In the genomic region with DNA sequence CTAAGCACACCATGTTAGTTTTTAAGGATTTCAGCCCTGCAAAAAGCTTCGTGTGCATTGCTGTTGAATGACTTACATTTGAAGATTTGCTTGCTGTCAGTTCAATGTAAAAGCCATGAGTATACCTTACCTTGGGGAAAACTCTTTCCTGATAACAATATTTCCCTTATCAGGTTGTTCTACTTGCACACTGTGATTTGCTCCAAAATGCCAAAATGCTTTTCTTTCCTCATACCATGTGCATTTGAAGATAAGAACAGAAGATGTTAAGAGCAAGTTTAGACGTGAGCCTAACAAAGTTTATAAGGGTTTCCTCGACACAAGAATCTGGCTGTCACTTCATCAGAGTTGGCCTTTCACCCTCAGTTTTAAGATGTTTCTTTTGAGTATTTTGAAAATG, we compare ENCODE assay signal across 31 cellular contexts. TPM values are rescaled to one million over a fixed set of nuclear protein-coding genes. Genes with fewer than 3 reads are reported as not detected.
"Had no signal": no experiment of that assay in that cellular context is flagged by ENCODE, and none has a peak within 500 bp of the region (broad histone marks: within the 10 kb centered on the region; RNA-seq: fewer than 3 reads in every experiment).

No MANE protein-coding gene starts in this region.

- DNase-seq: dermis blood vessel endothelial cell; dorsolateral prefrontal cortex; effector CD4-positive, alpha-beta T cell; effector memory CD4-positive, alpha-beta T cell; foreskin keratinocyte; gastrocnemius medialis; glutamatergic neuron; head of caudate nucleus; heart right ventricle; hippocampal formation; left cardiac atrium; left lung; left ventricle myocardium superior; lower lobe of right lung; mesenchymal stem cell; mucosa of descending colon; naive B cell; naive thymus-derived CD8-positive, alpha-beta T cell had no signal

- H3K36me3 ChIP-seq: esophagus muscularis mucosa, gastrocnemius medialis, heart right ventricle, left lung, lower lobe of right lung had no signal

- H3K27ac ChIP-seq: coronary artery, dorsolateral prefrontal cortex, esophagus muscularis mucosa, foreskin keratinocyte, gastrocnemius medialis, heart right ventricle, left lung, lower lobe of right lung had no signal

- FAIRE-seq: endothelial cell of umbilical vein, islet of Langerhans, keratinocyte had no signal

- H3K4me1 ChIP-seq: esophagus muscularis mucosa, foreskin keratinocyte, gastrocnemius medialis, heart right ventricle, left lung, lower lobe of right lung had no signal

- H3K4me3 ChIP-seq: coronary artery, dorsolateral prefrontal cortex, esophagus muscularis mucosa, gastrocnemius medialis, heart right ventricle, left lung, lower lobe of right lung, mucosa of descending colon had no signal

- H3K9me3 ChIP-seq: esophagus muscularis mucosa, gastrocnemius medialis, heart right ventricle, left lung, lower lobe of right lung, mucosa of descending colon had no signal

- H3K27me3 ChIP-seq: dorsolateral prefrontal cortex, esophagus muscularis mucosa, gastrocnemius medialis, left lung had no signal

- ATAC-seq: foreskin keratinocyte; gastrocnemius medialis; heart right ventricle; left cardiac atrium; left lung; left ventricle myocardium superior; lower lobe of right lung; mucosa of descending colon; naive thymus-derived CD8-positive, alpha-beta T cell had no signal

RNA-seq across cellular contexts. Expression of a gene that starts 57.6 kb away (rescaled TPM):
- total RNA-seq: dermis blood vessel endothelial cell; endothelial cell of umbilical vein; epithelial cell of proximal tubule; fibroblast of villous mesenchyme; foreskin keratinocyte; gastrocnemius medialis; glomerular endothelial cell; kidney epithelial cell; lung microvascular endothelial cell; mesenteric fat pad; myocyte; naive thymus-derived CD8-positive, alpha-beta T cell had no signal
- polyA plus RNA-seq: endothelial cell of umbilical vein; esophagus; foreskin keratinocyte; keratinocyte; naive thymus-derived CD8-positive, alpha-beta T cell had no signal
